ENCODE assay signal across 8 cellular contexts in genomic region chr12:42468853-42469252, GRCh38.
DNase-seq lines count a peak whose midpoint lies in the region; ATAC-seq and TF ChIP-seq lines count a peak whose summit lies in the region.

No MANE protein-coding gene starts in this region.

- peak overlapping the region; percentile 62 for H3K27ac ChIP-seq in left ventricle myocardium inferior (replicated peaks)
- H3K27ac ChIP-seq in right atrium auricular region = no peak overlapping the region
- no peak overlapping the region for H3K27ac ChIP-seq in brain microvascular endothelial cell
- peak overlapping the region; percentile 10 for H3K27ac ChIP-seq in thymus (ENCODE audit: low read depth)

- H3K9me3 ChIP-seq in left ventricle myocardium inferior (replicated peaks) = no peaks in the 10 kb centered on the region
- no peaks in the 10 kb centered on the region for H3K9me3 ChIP-seq in right atrium auricular region
- H3K9me3 ChIP-seq in thymus (ENCODE audit: control insufficient read depth) = no peaks in the 10 kb centered on the region

- WGBS in thymus = 12% methylated on average over 4 of the region's 4 CpGs

- no peak for TF ChIP-seq CTCF in left ventricle myocardium inferior (IDR thresholded peaks at IDR 0.05; ENCODE audit: borderline replicate concordance)
- TF ChIP-seq CTCF in right atrium auricular region (IDR thresholded peaks at IDR 0.05) = no peak
- TF ChIP-seq CTCF in brain microvascular endothelial cell (IDR thresholded peaks at IDR 0.05; ENCODE audit: low read depth, low read length, missing control alignments) = peak; percentile 3

- no peaks in the 10 kb centered on the region for H3K27me3 ChIP-seq in left ventricle myocardium inferior (ENCODE audit: low read depth)
- H3K27me3 ChIP-seq in right atrium auricular region = no peaks in the 10 kb centered on the region
- H3K27me3 ChIP-seq in brain microvascular endothelial cell (replicated peaks) = no peaks in the 10 kb centered on the region
- H3K27me3 ChIP-seq in thymus (ENCODE audit: control insufficient read depth, insufficient read depth) = no peaks in the 10 kb centered on the region

- H3K4me1 ChIP-seq in left ventricle myocardium inferior = peaks cover 52% of the 10 kb centered on the region
- peaks cover 0 to 19% of the 10 kb centered on the region in 2 donors for H3K4me1 ChIP-seq in right atrium auricular region
- peaks cover 10% of the 10 kb centered on the region for H3K4me1 ChIP-seq in thymus (ENCODE audit: control insufficient read depth, insufficient read depth, low read length)

- H3K36me3 ChIP-seq in left ventricle myocardium inferior = peaks cover 56% of the 10 kb centered on the region
- peaks cover 28% of the 10 kb centered on the region for H3K36me3 ChIP-seq in right atrium auricular region
- peaks cover 13% of the 10 kb centered on the region for H3K36me3 ChIP-seq in brain microvascular endothelial cell (replicated peaks)
- H3K36me3 ChIP-seq in thymus (ENCODE audit: control insufficient read depth, insufficient read depth) = no peaks in the 10 kb centered on the region

- ATAC-seq in HG03135 (IDR thresholded peaks at IDR 0.05; ENCODE audit: unreplicated experiment) (peak; percentile 7), HG02763 (IDR thresholded peaks at IDR 0.05; ENCODE audit: unreplicated experiment) (no peak)

- DNase-seq in left ventricle myocardium inferior = no peak
- DNase-seq in right atrium auricular region (ENCODE audit: low spot score) = no peak
- no peak for DNase-seq in brain microvascular endothelial cell
- DNase-seq in stimulated activated CD4-positive, alpha-beta T cell treated with anti-CD3 and anti-CD28 coated beads, Interleukin-4, amount 100 ng/mL, for 4 hours = no peak
- no peak for DNase-seq in stimulated activated CD4-positive, alpha-beta T cell treated with anti-CD3 and anti-CD28 coated beads, Interleukin-12 subunit alpha, Interleukin-12 subunit beta, amount 100 ng/mL, for 4 hours

- intact Hi-C loops in left ventricle myocardium inferior (cut with micrococcal nuclease) = no loop called here

- H3K4me3 ChIP-seq in left ventricle myocardium inferior (no peak overlapping the region), right atrium auricular region (no peak overlapping the region), brain microvascular endothelial cell (ENCODE audit: low read depth, low read length) (no peak overlapping the region), thymus (ENCODE audit: low read length) (no peak overlapping the region)

- in situ Hi-C loops in brain microvascular endothelial cell (cut with HindIII; ENCODE audit: low pct_ligation_motif_present, low sequenced_read_pairs) = no loop called here

Comparison
In these comparisons a context has a peak if more than half of its experiments do, and no peak if none do; other contexts are left out.
1. H3K27ac ChIP-seq: peak in left ventricle myocardium inferior (single experiment) and thymus (single experiment); none in right atrium auricular region (0 of 2) and brain microvascular endothelial cell (single experiment).